8 cellular contexts compared by ENCODE assay signal in the genomic region with DNA sequence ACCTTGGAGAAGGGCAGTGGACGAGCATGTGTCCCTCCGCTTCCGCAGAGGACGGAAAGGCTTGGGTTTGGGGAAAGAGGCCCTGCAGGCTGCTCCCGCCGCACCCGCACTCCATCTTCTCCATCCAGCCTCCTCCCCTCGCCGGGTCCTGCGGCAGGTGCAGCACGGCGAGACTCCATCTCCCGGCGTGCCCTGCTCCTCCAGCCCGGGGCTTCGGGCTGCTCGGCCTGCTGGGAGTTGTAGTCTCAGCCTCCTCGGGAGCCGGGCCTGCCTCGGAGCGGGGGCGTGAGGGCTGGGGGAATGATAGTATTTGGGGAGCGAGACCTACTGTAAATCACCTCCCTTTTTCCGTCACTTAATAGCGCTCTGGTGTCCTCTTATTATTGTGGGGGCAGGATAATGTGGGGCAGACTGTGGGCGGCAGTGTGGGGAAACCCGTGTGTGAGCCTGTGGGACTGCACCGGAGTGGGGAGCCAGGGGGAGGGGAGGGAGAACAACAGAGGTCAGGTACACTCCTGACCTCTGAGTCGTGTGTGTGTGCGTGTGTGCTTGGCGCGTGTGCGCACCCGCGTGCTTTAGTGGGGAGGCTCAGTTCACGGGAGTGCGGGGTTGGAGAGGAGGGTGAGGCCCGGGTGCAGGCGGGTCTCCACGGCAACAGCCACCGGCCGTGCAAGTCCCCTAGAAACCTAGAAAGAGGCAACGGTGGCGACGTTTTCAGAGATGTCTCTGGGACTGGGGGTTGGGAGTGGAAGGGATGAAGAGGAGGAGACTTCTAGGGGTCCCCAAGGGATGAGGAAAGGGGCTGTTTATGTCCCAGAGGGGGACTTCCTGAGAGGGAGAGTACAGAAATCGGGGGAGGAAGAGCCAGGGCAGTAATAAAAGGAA.
A peak's percentile ranks its signal among the peaks of the same experiment; 100 is the strongest.
DNase-seq lines count a peak whose midpoint lies in the region; ATAC-seq and TF ChIP-seq lines count a peak whose summit lies in the region.

No MANE protein-coding gene starts in this region.

- no peak for TF ChIP-seq POLR2A in erythroblast (IDR thresholded peaks at IDR 0.05; ENCODE audit: low read length)

- no peaks in the 10 kb centered on the region for H4K20me1 ChIP-seq in BLaER1

- H3K4me3 ChIP-seq in BLaER1 (peak overlapping the region; percentile 71), mucosa of rectum (ENCODE audit: low read length in 2 of 2) (peak overlapping the region; percentile 78 to 83)

- H3K4me1 ChIP-seq in BLaER1 (peaks cover 22% of the 10 kb centered on the region), mucosa of rectum (ENCODE audit: control insufficient read depth in 2 of 2, insufficient read depth in 2 of 2, low read length in 2 of 2) (peaks cover 7 to 19% of the 10 kb centered on the region in 2 donors)

- peak overlapping the region; percentile 41; the same call in 1 of the 2 replicates for H3K9ac ChIP-seq in BLaER1
- H3K9ac ChIP-seq in mucosa of rectum (ENCODE audit: low read depth in 1 of 2, low read length in 2 of 2), result peak overlapping the region; percentile 38 to 51

- H3K9me3 ChIP-seq in BLaER1 (peaks cover under 1% of the 10 kb centered on the region; the same call in 1 of the 2 replicates), mucosa of rectum (ENCODE audit: control insufficient read depth in 2 of 2, low read length in 2 of 2) (no peaks in the 10 kb centered on the region)

- peaks cover 94% of the 10 kb centered on the region for H3K27me3 ChIP-seq in BLaER1
- peaks cover 29 to 40% of the 10 kb centered on the region in 2 donors for H3K27me3 ChIP-seq in mucosa of rectum (ENCODE audit: control insufficient read depth in 2 of 2, insufficient read depth in 2 of 2, low read length in 2 of 2)

- peak; percentile 87 for ATAC-seq in GM19397 (IDR thresholded peaks at IDR 0.05; ENCODE audit: unreplicated experiment)
- ATAC-seq in HG03558 (IDR thresholded peaks at IDR 0.05; ENCODE audit: extremely low read depth, unreplicated experiment), result peak; percentile 61

- no peaks in the 10 kb centered on the region for H3K36me3 ChIP-seq in BLaER1
- H3K36me3 ChIP-seq in mucosa of rectum (ENCODE audit: control insufficient read depth in 2 of 2, insufficient read depth in 2 of 2, low read length in 2 of 2), result no peaks in the 10 kb centered on the region

- peak; percentile 68 for DNase-seq in NOMO-1 treated with DMSO at 0.1 percent for 48 hours (lab: John Stamatoyannopoulos, UW; ENCODE audit: unreplicated experiment)
- peak; percentile 73 for DNase-seq in activated T-cell treated with anti-CD3 and anti-CD28 coated beads for 4 hours
- peak; percentile 67 to 73 for DNase-seq in erythroblast (lab: John Stamatoyannopoulos, UW)
- peak; percentile 66 for DNase-seq in stimulated activated CD8-positive, alpha-beta memory T cell treated with anti-CD3 and anti-CD28 coated beads, Interleukin-4, amount 100 ng/mL, for 24 hours (ENCODE audit: low read depth)

- H3K4me2 ChIP-seq in BLaER1, result peak overlapping the region; percentile 95

- H3K27ac ChIP-seq in BLaER1 (no peak overlapping the region), mucosa of rectum (ENCODE audit: low read depth in 2 of 2, low read length in 2 of 2) (no peak overlapping the region)
